In genomic region chr1:113456967-113457366, GRCh38 we compare ENCODE assay signal across 9 cellular contexts.
DNase-seq lines count a peak whose midpoint lies in the region; ATAC-seq, FAIRE-seq and TF ChIP-seq lines count a peak whose summit lies in the region.
"Had no signal": no experiment of that assay in that cellular context is flagged by ENCODE, and none has a peak within 500 bp of the region (broad histone marks: within the 10 kb centered on the region; RNA-seq: fewer than 3 reads in every experiment).

No MANE protein-coding gene starts in this region.

- ATAC-seq in thoracic aorta (ENCODE audit: insufficient number of reproducible peaks, low FRiP score, low read depth): peak; percentile 94
- ATAC-seq in GM19397 (IDR thresholded peaks at IDR 0.05; ENCODE audit: unreplicated experiment): no peak
- ATAC-seq in HG02970 (IDR thresholded peaks at IDR 0.05; ENCODE audit: low FRiP score, unreplicated experiment): no peak

- intact Hi-C loops in ascending aorta (cut with DNase I): loop anchor here (2.0 kb wide), 1 partner anchor 66 kb away; the partner anchor contains the start of gene MAGI3
- intact Hi-C loops in posterior vena cava (cut with DNase I): no loop called here

- H3K4me3 ChIP-seq in ascending aorta (peak overlapping the region in 1 of 2 donors; percentile 40), hepatocyte (no peak overlapping the region), thoracic aorta (peak overlapping the region; percentile 19)

- no peak overlapping the region for H2AFZ ChIP-seq in hepatocyte

- peak overlapping the region in 1 of 2 donors; percentile 65 for H3K27ac ChIP-seq in ascending aorta
- H3K27ac ChIP-seq in hepatocyte: peak overlapping the region; percentile 51
- peak overlapping the region in 1 of 2 donors; percentile 27 for H3K27ac ChIP-seq in thoracic aorta

- FAIRE-seq in HTR-8/SVneo (lab: Jason Lieb, UNC): no peak

- H3K9me2 ChIP-seq in hepatocyte (replicated peaks; ENCODE audit: insufficient read depth): no peaks in the 10 kb centered on the region

- DNase-seq in HTR-8/SVneo (ENCODE audit: insufficient read length, low spot score) (peak; percentile 35), ascending aorta (ENCODE audit: low spot score in 2 of 2) (peak; percentile 9 to 69), hepatocyte (ENCODE audit: low spot score) (peak; percentile 54), thoracic aorta (ENCODE audit: low spot score) (peak; percentile 8), RPMI8226 (no peak), posterior vena cava (ENCODE audit: low spot score) (no peak)
- DNase-seq: NCI-H1436 treated with DMSO at 0.1 percent for 48 hours had no signal

- peaks cover 0 to 20% of the 10 kb centered on the region in 2 donors for H3K4me1 ChIP-seq in ascending aorta
- H3K4me1 ChIP-seq in hepatocyte (ENCODE audit: insufficient read depth): peaks cover 2% of the 10 kb centered on the region
- H3K4me1 ChIP-seq in thoracic aorta (ENCODE audit: control insufficient read depth in 1 of 2, low read depth in 2 of 2): peaks cover 0 to 8% of the 10 kb centered on the region in 2 donors

- H3K27me3 ChIP-seq in ascending aorta: no peaks in the 10 kb centered on the region
- H3K27me3 ChIP-seq in hepatocyte: no peaks in the 10 kb centered on the region
- no peaks in the 10 kb centered on the region for H3K27me3 ChIP-seq in thoracic aorta (replicated peaks; ENCODE audit: insufficient read depth)

- H3K79me2 ChIP-seq in hepatocyte: peaks cover 78% of the 10 kb centered on the region

- H3K36me3 ChIP-seq in ascending aorta (no peaks in the 10 kb centered on the region), hepatocyte (replicated peaks; ENCODE audit: insufficient read depth, low read depth) (no peaks in the 10 kb centered on the region), thoracic aorta (no peaks in the 10 kb centered on the region)

- H4K20me1 ChIP-seq in hepatocyte (ENCODE audit: insufficient read depth, poor library complexity, severe bottlenecking): no peaks in the 10 kb centered on the region

- peak overlapping the region; percentile 40 for H3K4me2 ChIP-seq in hepatocyte

- WGBS in hepatocyte (ENCODE audit: low lambda C conversion rate, missing lambda C conversion rate): 68% methylated on average over 2 of the region's 2 CpGs

- no peak for TF ChIP-seq CTCF in ascending aorta (IDR thresholded peaks at IDR 0.05)
- no peak for TF ChIP-seq CTCF in hepatocyte (IDR thresholded peaks at IDR 0.05; ENCODE audit: poor library complexity)
- TF ChIP-seq CTCF in thoracic aorta (IDR thresholded peaks at IDR 0.05): no peak

- peaks cover 0 to 9% of the 10 kb centered on the region in 2 donors for H3K9me3 ChIP-seq in ascending aorta
- H3K9me3 ChIP-seq in hepatocyte (ENCODE audit: low read depth): no peaks in the 10 kb centered on the region
- no peaks in the 10 kb centered on the region for H3K9me3 ChIP-seq in thoracic aorta

Comparison
In these comparisons a context has a peak if more than half of its experiments do, and no peak if none do; other contexts are left out.
1. DNase-seq: peak in HTR-8/SVneo (single experiment), ascending aorta (2 of 2), hepatocyte (single experiment) and thoracic aorta (single experiment); none in RPMI8226 (single experiment) and posterior vena cava (single experiment).